25 cellular contexts compared by ENCODE assay signal in genomic region chr11:107247189-107247588, GRCh38.
"Had no signal": no experiment of that assay in that cellular context is flagged by ENCODE, and none has a peak within 500 bp of the region (broad histone marks: within the 10 kb centered on the region; RNA-seq: fewer than 3 reads in every experiment).

No MANE protein-coding gene starts in this region.

- H3K4me1 ChIP-seq: colonic mucosa, gastrocnemius medialis, psoas muscle, spleen, testis, tibial artery, upper lobe of right lung, uterus had no signal

- H3K27ac ChIP-seq: colonic mucosa, epithelial cell of prostate, gastrocnemius medialis, psoas muscle, skin epidermis, spleen, testis, tibial artery, upper lobe of right lung, uterus had no signal

- H3K27me3 ChIP-seq: colonic mucosa, gastrocnemius medialis, spleen, testis, tibial artery, upper lobe of right lung, uterus had no signal

- H3K4me3 ChIP-seq: colonic mucosa, gastrocnemius medialis, lung, psoas muscle, skin epidermis, spleen, testis, tibial artery, upper lobe of right lung, uterus had no signal

- DNase-seq: colonic mucosa; effector CD8-positive, alpha-beta T cell; endodermal cell; foreskin fibroblast; gastrocnemius medialis; head of caudate nucleus; kidney; naive thymus-derived CD4-positive, alpha-beta T cell; nucleus accumbens; psoas muscle; right cardiac atrium; spleen; stimulated activated CD4-positive, alpha-beta T cell treated with anti-CD3 and anti-CD28 coated beads, Interleukin-4, amount 100 ng/mL, for 4 hours; stimulated activated naive CD8-positive, alpha-beta T cell treated with anti-CD3 and anti-CD28 coated beads, Interleukin-15, Interleukin-2, amounts not matched to agents 100 U/mL and 50 U/mL, for 24 hours; substantia nigra; testis; tibial artery; upper lobe of right lung; uterus had no signal

- H3K36me3 ChIP-seq: colonic mucosa, gastrocnemius medialis, spleen, tibial artery, upper lobe of right lung, uterus had no signal

- H3K9me3 ChIP-seq: colonic mucosa, gastrocnemius medialis, psoas muscle, spleen, testis, tibial artery, upper lobe of right lung, uterus had no signal

- ATAC-seq: esophagus mucosa; gastrocnemius medialis; left lobe of liver; naive thymus-derived CD4-positive, alpha-beta T cell; psoas muscle; right cardiac atrium; stimulated activated memory B cell treated with anti-CD40 and anti-IgM and Interleukin-4, amounts not matched to agents 10 μg/mL and 1 μg/mL and 100 μg/mL, for 72 hours; stimulated activated naive CD8-positive, alpha-beta T cell treated with anti-CD3 and anti-CD28 coated beads, Interleukin-15, Interleukin-2, amounts not matched to agents 100 U/mL and 50 U/mL, for 24 hours; upper lobe of right lung had no signal
